In the genomic region with DNA sequence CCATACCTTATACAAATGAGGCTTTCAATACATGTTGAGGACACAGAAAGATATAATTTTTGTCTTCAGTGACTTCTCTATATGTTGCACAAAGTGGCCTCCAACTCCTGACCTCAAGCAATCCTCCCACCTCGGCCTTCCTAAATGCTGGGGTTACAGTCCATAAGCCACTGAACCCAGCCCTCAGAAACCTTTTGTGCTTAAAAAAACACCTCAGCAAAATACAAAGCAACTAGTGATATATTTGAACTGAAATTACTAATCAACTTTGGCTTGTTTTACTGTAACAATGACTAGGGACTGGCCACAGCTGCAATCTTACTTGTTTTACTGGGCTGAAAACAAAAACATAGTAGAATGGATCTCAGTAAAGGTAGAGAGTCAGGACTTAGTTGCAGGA, we compare ENCODE assay signal across 1 cellular context.
TF ChIP-seq lines count a peak whose summit lies in the region.

No MANE protein-coding gene starts in this region.

TF ChIP-seq in HepG2, 621 proteins besides CTCF, POLR2A, EP300 and RAD21 (continued from another document):
- TF ChIP-seq, protein P1, sequence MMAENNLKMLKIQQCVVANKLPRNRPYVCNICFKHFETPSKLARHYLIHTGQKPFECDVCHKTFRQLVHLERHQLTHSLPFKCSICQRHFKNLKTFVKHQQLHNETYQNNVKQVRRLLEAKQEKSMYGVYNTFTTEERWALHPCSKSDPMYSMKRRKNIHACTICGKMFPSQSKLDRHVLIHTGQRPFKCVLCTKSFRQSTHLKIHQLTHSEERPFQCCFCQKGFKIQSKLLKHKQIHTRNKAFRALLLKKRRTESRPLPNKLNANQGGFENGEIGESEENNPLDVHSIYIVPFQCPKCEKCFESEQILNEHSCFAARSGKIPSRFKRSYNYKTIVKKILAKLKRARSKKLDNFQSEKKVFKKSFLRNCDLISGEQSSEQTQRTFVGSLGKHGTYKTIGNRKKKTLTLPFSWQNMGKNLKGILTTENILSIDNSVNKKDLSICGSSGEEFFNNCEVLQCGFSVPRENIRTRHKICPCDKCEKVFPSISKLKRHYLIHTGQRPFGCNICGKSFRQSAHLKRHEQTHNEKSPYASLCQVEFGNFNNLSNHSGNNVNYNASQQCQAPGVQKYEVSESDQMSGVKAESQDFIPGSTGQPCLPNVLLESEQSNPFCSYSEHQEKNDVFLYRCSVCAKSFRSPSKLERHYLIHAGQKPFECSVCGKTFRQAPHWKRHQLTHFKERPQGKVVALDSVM (CRISPR knock-in tag; IDR thresholded peaks at IDR 0.05): peak; percentile 58
- TF ChIP-seq MAFK (conservative IDR thresholded peaks at IDR 0.05 in 1 of 2, IDR thresholded peaks at IDR 0.05 in 1 of 2; ENCODE audit: low read length in 2 of 2) (peak in 1 of 2 experiments; percentile 54; a peak in 2 of 4 replicates), SOX6 (IDR thresholded peaks at IDR 0.05) (no peak), SOX6 (CRISPR knock-in tag; IDR thresholded peaks at IDR 0.05) (no peak), MAFF (IDR thresholded peaks at IDR 0.05; ENCODE audit: low read depth, low read length) (peak; percentile 33; the same call in 1 of the 2 replicates), EZH2 (conservative IDR thresholded peaks at IDR 0.05; ENCODE audit: low read depth, low read length) (no peak), ZNF761 (CRISPR knock-in tag; conservative IDR thresholded peaks at IDR 0.05) (no peak)
TF ChIP-seq in HepG2: peak in this region for 3.
